ENCODE assay signal across 8 cellular contexts in genomic region chr20:17682103-17682888, GRCh38. TPM values are rescaled to one million over a fixed set of nuclear protein-coding genes. Genes with fewer than 3 reads are reported as not detected.
DNase-seq lines count a peak whose midpoint lies in the region; ATAC-seq and TF ChIP-seq lines count a peak whose summit lies in the region.

A gene with protein sequence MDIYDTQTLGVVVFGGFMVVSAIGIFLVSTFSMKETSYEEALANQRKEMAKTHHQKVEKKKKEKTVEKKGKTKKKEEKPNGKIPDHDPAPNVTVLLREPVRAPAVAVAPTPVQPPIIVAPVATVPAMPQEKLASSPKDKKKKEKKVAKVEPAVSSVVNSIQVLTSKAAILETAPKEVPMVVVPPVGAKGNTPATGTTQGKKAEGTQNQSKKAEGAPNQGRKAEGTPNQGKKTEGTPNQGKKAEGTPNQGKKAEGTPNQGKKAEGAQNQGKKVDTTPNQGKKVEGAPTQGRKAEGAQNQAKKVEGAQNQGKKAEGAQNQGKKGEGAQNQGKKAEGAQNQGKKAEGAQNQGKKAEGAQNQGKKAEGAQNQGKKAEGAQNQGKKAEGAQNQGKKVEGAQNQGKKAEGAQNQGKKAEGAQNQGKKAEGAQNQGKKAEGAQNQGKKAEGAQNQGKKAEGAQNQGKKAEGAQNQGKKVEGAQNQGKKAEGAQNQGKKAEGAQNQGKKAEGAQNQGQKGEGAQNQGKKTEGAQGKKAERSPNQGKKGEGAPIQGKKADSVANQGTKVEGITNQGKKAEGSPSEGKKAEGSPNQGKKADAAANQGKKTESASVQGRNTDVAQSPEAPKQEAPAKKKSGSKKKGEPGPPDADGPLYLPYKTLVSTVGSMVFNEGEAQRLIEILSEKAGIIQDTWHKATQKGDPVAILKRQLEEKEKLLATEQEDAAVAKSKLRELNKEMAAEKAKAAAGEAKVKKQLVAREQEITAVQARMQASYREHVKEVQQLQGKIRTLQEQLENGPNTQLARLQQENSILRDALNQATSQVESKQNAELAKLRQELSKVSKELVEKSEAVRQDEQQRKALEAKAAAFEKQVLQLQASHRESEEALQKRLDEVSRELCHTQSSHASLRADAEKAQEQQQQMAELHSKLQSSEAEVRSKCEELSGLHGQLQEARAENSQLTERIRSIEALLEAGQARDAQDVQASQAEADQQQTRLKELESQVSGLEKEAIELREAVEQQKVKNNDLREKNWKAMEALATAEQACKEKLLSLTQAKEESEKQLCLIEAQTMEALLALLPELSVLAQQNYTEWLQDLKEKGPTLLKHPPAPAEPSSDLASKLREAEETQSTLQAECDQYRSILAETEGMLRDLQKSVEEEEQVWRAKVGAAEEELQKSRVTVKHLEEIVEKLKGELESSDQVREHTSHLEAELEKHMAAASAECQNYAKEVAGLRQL (N-terminal part only) (minus strand): TSS chr20:17682242. CDS start chr20:17660507, 21,735 bp downstream.

- intact Hi-C loops in thyroid gland (cut with DNase I) = loop anchor here (10.0 kb wide), 1 partner anchor 213 kb away; no protein-coding TSS in a partner anchor

- no peaks in the 10 kb centered on the region for H3K9me3 Mint-ChIP-seq in activated naive CD8-positive, alpha-beta T cell treated with anti-CD3 and anti-CD28 coated beads for 36 hours
- peaks cover 11% of the 10 kb centered on the region for H3K9me3 Mint-ChIP-seq in glutamatergic neuron (ENCODE audit: unreplicated experiment)
- no peaks in the 10 kb centered on the region for H3K9me3 Mint-ChIP-seq in osteocyte (ENCODE audit: unreplicated experiment)

- peaks cover 27% of the 10 kb centered on the region for H3K27me3 Mint-ChIP-seq in activated naive CD8-positive, alpha-beta T cell treated with anti-CD3 and anti-CD28 coated beads for 36 hours
- H3K27me3 Mint-ChIP-seq in glutamatergic neuron (ENCODE audit: unreplicated experiment) (peaks cover 13% of the 10 kb centered on the region), osteocyte (ENCODE audit: unreplicated experiment) (peaks cover 36% of the 10 kb centered on the region)

- H3K27me3 ChIP-seq in thyroid gland = no peaks in the 10 kb centered on the region

- no peaks in the 10 kb centered on the region for H3K9me3 ChIP-seq in thyroid gland

- WGBS in thyroid gland, 2 donors = 0 to 3% methylated on average over 12 to 60 of the region's 79 CpGs

- H3K27ac Mint-ChIP-seq in activated naive CD8-positive, alpha-beta T cell treated with anti-CD3 and anti-CD28 coated beads for 36 hours = peak within 1 kb of the TSS; percentile 67
- H3K27ac Mint-ChIP-seq in glutamatergic neuron (ENCODE audit: unreplicated experiment) (no peak within 1 kb of the TSS), osteocyte (ENCODE audit: unreplicated experiment) (peak within 1 kb of the TSS; percentile 60)

- DNase-seq in GM12865 (ENCODE audit: low read depth) = peak; percentile 99
- peak; percentile 98 for DNase-seq in NCI-H1105 (lab: John Stamatoyannopoulos, UW)
- DNase-seq in SKM-1 treated with dmso at 0.1 percent for 144 hours (lab: John Stamatoyannopoulos, UW; ENCODE audit: unreplicated experiment) = peak; percentile 79
- DNase-seq in activated naive CD8-positive, alpha-beta T cell treated with anti-CD3 and anti-CD28 coated beads for 36 hours = peak; percentile 98
- peak; percentile 99 for DNase-seq in glutamatergic neuron
- peak; percentile 100 for DNase-seq in osteocyte (ENCODE audit: extremely low spot score, unreplicated experiment)
- peak; percentile 99 for DNase-seq in thyroid gland

- H3K36me3 ChIP-seq in thyroid gland = peaks cover 0 to 8% of the 10 kb centered on the region in 2 donors

- ATAC-seq in HG02642 (IDR thresholded peaks at IDR 0.05; ENCODE audit: poor library complexity, unreplicated experiment) = peak; percentile 92

- peaks cover 29 to 31% of the 10 kb centered on the region in 2 donors for H3K4me1 ChIP-seq in thyroid gland

- H3K4me3 ChIP-seq in GM12865 (ENCODE audit: low read depth, low read length) = peak within 1 kb of the TSS; percentile 71
- H3K4me3 ChIP-seq in thyroid gland (replicated peaks in 1 of 3) = peak within 1 kb of the TSS; percentile 76 to 81 (median 77)

- peaks cover 15% of the 10 kb centered on the region for H3K4me1 Mint-ChIP-seq in activated naive CD8-positive, alpha-beta T cell treated with anti-CD3 and anti-CD28 coated beads for 36 hours
- H3K4me1 Mint-ChIP-seq in glutamatergic neuron (ENCODE audit: low read depth, unreplicated experiment) (peaks cover 9% of the 10 kb centered on the region), osteocyte (ENCODE audit: unreplicated experiment) (peaks cover 29% of the 10 kb centered on the region)

- peak within 1 kb of the TSS; percentile 81 for H3K4me3 Mint-ChIP-seq in activated naive CD8-positive, alpha-beta T cell treated with anti-CD3 and anti-CD28 coated beads for 36 hours
- H3K4me3 Mint-ChIP-seq in glutamatergic neuron (ENCODE audit: unreplicated experiment) (peak within 1 kb of the TSS; percentile 75), osteocyte (ENCODE audit: unreplicated experiment) (peak within 1 kb of the TSS; percentile 77)

- H3K27ac ChIP-seq in thyroid gland = peak within 1 kb of the TSS; percentile 85 to 91 (median 87)

- TF ChIP-seq CTCF in GM12865 (IDR thresholded peaks at IDR 0.05; ENCODE audit: insufficient read depth, low read depth, low read length, missing control alignments) (peak; percentile 75), glutamatergic neuron (IDR thresholded peaks at IDR 0.05; ENCODE audit: partially characterized antibody, unreplicated experiment) (peak; percentile 95), osteocyte (IDR thresholded peaks at IDR 0.05) (peak; percentile 84), thyroid gland (IDR thresholded peaks at IDR 0.05) (peak in 4 of 6 experiments; percentile 52 to 58 (median 54))

- peaks cover 2% of the 10 kb centered on the region for H3K36me3 Mint-ChIP-seq in activated naive CD8-positive, alpha-beta T cell treated with anti-CD3 and anti-CD28 coated beads for 36 hours
- H3K36me3 Mint-ChIP-seq in glutamatergic neuron (ENCODE audit: unreplicated experiment) = peaks cover 11% of the 10 kb centered on the region
- peaks cover 15% of the 10 kb centered on the region for H3K36me3 Mint-ChIP-seq in osteocyte (ENCODE audit: unreplicated experiment)

- TF ChIP-seq POLR2A in thyroid gland (IDR thresholded peaks at IDR 0.05) = peak; percentile 95 to 99

RNA-seq across cellular contexts. Expression of the gene that starts here (rescaled TPM):
- 10 to 100 TPM; 24.0 to 26.5 TPM for total RNA-seq in activated naive CD8-positive, alpha-beta T cell treated with anti-CD3 and anti-CD28 coated beads for 36 hours
- total RNA-seq in glutamatergic neuron (ENCODE audit: unreplicated experiment) = 63.3 TPM
- total RNA-seq in osteocyte = 307 and 312 TPM in 2 replicates
- total RNA-seq in thyroid gland = 100 to 1,000 TPM; 149 to 287 (median 221) TPM

Comparison
In these comparisons a context has a peak if more than half of its experiments do, and no peak if none do; other contexts are left out.
1. Peak in every context shown above with its lines: DNase-seq, ATAC-seq, H3K4me3 ChIP-seq and H3K27ac ChIP-seq.